In the genomic region with DNA sequence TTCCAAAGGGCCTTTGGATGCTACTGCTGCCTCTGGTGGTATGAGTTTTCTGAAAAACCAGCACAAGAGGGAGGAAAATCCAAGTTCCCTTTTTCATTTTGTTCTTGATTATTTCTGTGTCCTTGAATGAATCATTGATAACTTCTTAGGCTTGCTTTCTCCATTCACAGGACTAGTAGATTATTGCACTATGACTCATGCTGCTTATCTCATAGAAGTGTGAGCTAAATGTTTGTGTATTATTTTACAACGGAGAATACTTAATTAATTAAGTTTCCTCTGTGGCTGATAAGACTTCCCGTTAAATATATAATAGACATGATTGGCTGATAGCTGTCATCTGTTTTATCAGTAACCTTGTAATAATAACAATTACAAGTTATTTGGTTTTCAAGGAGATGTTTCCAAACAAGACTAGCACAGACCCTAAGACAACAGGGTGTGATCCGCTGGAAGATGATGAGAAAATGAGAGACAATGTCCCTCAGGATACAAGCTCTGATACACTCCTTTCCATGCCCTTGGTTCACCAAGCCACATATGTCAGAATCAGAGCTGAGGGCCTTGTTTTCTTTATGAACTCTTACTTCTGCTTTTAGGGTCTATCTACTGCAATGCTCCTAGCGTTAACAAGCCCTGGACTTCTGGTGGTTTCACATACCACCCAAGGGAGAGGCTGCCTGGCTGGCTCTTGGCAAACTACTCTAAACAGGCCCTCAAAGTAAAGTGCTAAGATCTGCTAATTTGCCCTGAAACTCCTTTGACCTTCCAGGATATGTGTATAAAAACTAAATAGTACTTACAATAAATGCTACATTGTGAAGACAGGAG, we compare ENCODE assay signal across 14 cellular contexts.
A peak's percentile ranks its signal among the peaks of the same experiment; 100 is the strongest.
DNase-seq lines count a peak whose midpoint lies in the region; ATAC-seq and TF ChIP-seq lines count a peak whose summit lies in the region.
"Had no signal": no experiment of that assay in that cellular context is flagged by ENCODE, and none has a peak within 500 bp of the region (broad histone marks: within the 10 kb centered on the region; RNA-seq: fewer than 3 reads in every experiment).

No MANE protein-coding gene starts in this region.

- intact Hi-C loops in PC-9 (cut with micrococcal nuclease; ENCODE audit: unreplicated experiment) (no loop called here), sciatic nerve (cut with DNase I) (no loop called here)

- H3K4me3 Mint-ChIP-seq in GM23338 (no peak overlapping the region), neural crest cell (peak overlapping the region; percentile 11)
- no peak overlapping the region for H3K4me3 Mint-ChIP-seq in activated T-cell treated with anti-CD3 and anti-CD28 coated beads, Interleukin-2, amount 50 U/mL, for 24 hours
- H3K4me3 Mint-ChIP-seq: dendritic cell treated with granulocyte-macrophage colony-stimulating factor and Interleukin-4, amounts not matched to agents 40 ng/mL and 50 ng/mL, for 4 days had no signal

- CTCF ChIA-PET in PC-9 (lab: Charles Lee): no interaction called here

- H4K20me1 ChIP-seq in GM23338 (replicated peaks; ENCODE audit: insufficient read depth): no peaks in the 10 kb centered on the region
- no peaks in the 10 kb centered on the region for H4K20me1 ChIP-seq in PC-9 (ENCODE audit: insufficient read depth)
- H4K20me1 ChIP-seq in fibroblast of lung (ENCODE audit: control insufficient read depth, extremely low read depth, insufficient read depth, low read length): no peaks in the 10 kb centered on the region

- H3K36me3 ChIP-seq in GM23338 (ENCODE audit: insufficient read depth) (no peaks in the 10 kb centered on the region), PC-9 (ENCODE audit: low read depth) (no peaks in the 10 kb centered on the region), fibroblast of lung (ENCODE audit: control insufficient read depth, insufficient read depth, low read length) (no peaks in the 10 kb centered on the region)
- H3K36me3 ChIP-seq: stomach had no signal

- H3K4me1 ChIP-seq in GM23338 (ENCODE audit: insufficient read depth) (peaks cover 5% of the 10 kb centered on the region; the same call in 1 of the 2 replicates), PC-9 (replicated peaks; ENCODE audit: insufficient read depth) (peaks cover 10% of the 10 kb centered on the region; the same call in 1 of the 2 replicates), fibroblast of lung (ENCODE audit: control insufficient read depth, extremely low read depth, insufficient read depth, low read length) (no peaks in the 10 kb centered on the region)

- no peak for ATAC-seq in GM23338
- no peak for ATAC-seq in HG03039 (IDR thresholded peaks at IDR 0.05; ENCODE audit: unreplicated experiment)
- ATAC-seq in sciatic nerve: no peak
- no peak for ATAC-seq in HG03378 (IDR thresholded peaks at IDR 0.05; ENCODE audit: unreplicated experiment)

- H3K27me3 ChIP-seq in GM23338 (ENCODE audit: insufficient read depth): no peaks in the 10 kb centered on the region
- no peaks in the 10 kb centered on the region for H3K27me3 ChIP-seq in PC-9 (ENCODE audit: insufficient read depth, low read depth)
- no peaks in the 10 kb centered on the region for H3K27me3 ChIP-seq in fibroblast of lung (ENCODE audit: control insufficient read depth, insufficient read depth, low read length)
- H3K27me3 ChIP-seq: stomach had no signal

- H3F3A ChIP-seq in GM23338 (replicated peaks; ENCODE audit: low read depth) (no peaks in the 10 kb centered on the region), PC-9 (ENCODE audit: insufficient read depth, low read depth) (0 out of 2 replicates have a peak, but pooled peaks cover 6% of the 10 kb centered on the region)

- H3K9me2 ChIP-seq in GM23338 (ENCODE audit: insufficient read depth) (peaks cover 3% of the 10 kb centered on the region; the same call in 1 of the 2 replicates), PC-9 (ENCODE audit: insufficient read depth) (no peaks in the 10 kb centered on the region)

- DNase-seq in GM23338 (ENCODE audit: low spot score): no peak
- DNase-seq in PC-9: peak in 1 of 2 experiments; percentile 54
- DNase-seq in fibroblast of lung (ENCODE audit: low read depth in 2 of 2): peak; percentile 21 to 24
- DNase-seq in neural crest cell (ENCODE audit: low read depth, low spot score): no peak
- no peak for DNase-seq in sciatic nerve (ENCODE audit: low spot score)
- DNase-seq in activated T-cell treated with anti-CD3 and anti-CD28 coated beads, Interleukin-2, amount 50 U/mL, for 24 hours: no peak
- DNase-seq: NCI-H1105; NCI-H510A; SHP77; stimulated activated CD4-positive, alpha-beta T cell treated with anti-CD3 and anti-CD28 coated beads, Interleukin-4, amount 100 ng/mL, for 24 hours; stomach had no signal

- H3K27me3 Mint-ChIP-seq in GM23338 (ENCODE audit: insufficient read depth, low read depth, poor library complexity) (no peaks in the 10 kb centered on the region), neural crest cell (ENCODE audit: low read depth) (no peaks in the 10 kb centered on the region)
- H3K27me3 Mint-ChIP-seq in activated T-cell treated with anti-CD3 and anti-CD28 coated beads, Interleukin-2, amount 50 U/mL, for 24 hours: no peaks in the 10 kb centered on the region
- H3K27me3 Mint-ChIP-seq: dendritic cell treated with granulocyte-macrophage colony-stimulating factor and Interleukin-4, amounts not matched to agents 40 ng/mL and 50 ng/mL, for 4 days had no signal

- H3K27ac ChIP-seq in GM23338 (ENCODE audit: low read depth) (no peak overlapping the region), PC-9 (no peak overlapping the region), fibroblast of lung (ENCODE audit: insufficient read depth, low read length) (no peak overlapping the region)

- H3K9me3 ChIP-seq in PC-9 (ENCODE audit: insufficient read depth, low read depth) (no peaks in the 10 kb centered on the region), fibroblast of lung (ENCODE audit: control insufficient read depth, insufficient read depth, low read depth, low read length) (no peaks in the 10 kb centered on the region)
- H3K9me3 ChIP-seq: stomach had no signal

- peak overlapping the region; percentile 40; the same call in 1 of the 2 replicates for H2AFZ ChIP-seq in GM23338
- no peak overlapping the region for H2AFZ ChIP-seq in PC-9
- H2AFZ ChIP-seq in fibroblast of lung (ENCODE audit: low read length): no peak overlapping the region

- H3K27ac Mint-ChIP-seq in GM23338 (peak overlapping the region; percentile 70; the same call in 1 of the 2 replicates), neural crest cell (ENCODE audit: unreplicated experiment) (peak overlapping the region; percentile 84)
- H3K27ac Mint-ChIP-seq in activated T-cell treated with anti-CD3 and anti-CD28 coated beads, Interleukin-2, amount 50 U/mL, for 24 hours: no peak overlapping the region
- H3K27ac Mint-ChIP-seq: dendritic cell treated with granulocyte-macrophage colony-stimulating factor and Interleukin-4, amounts not matched to agents 40 ng/mL and 50 ng/mL, for 4 days had no signal

- no TSS peak for BruUV-seq in PC-9 (replicated peaks; lab: Mats Ljungman, UMichigan)

- H3K36me3 Mint-ChIP-seq in GM23338 (ENCODE audit: low read depth) (no peaks in the 10 kb centered on the region), neural crest cell (ENCODE audit: low read depth) (no peaks in the 10 kb centered on the region)
- H3K36me3 Mint-ChIP-seq in activated T-cell treated with anti-CD3 and anti-CD28 coated beads, Interleukin-2, amount 50 U/mL, for 24 hours (ENCODE audit: low read depth): no peaks in the 10 kb centered on the region

- no peak overlapping the region for H3K4me3 ChIP-seq in GM23338
- no peak overlapping the region for H3K4me3 ChIP-seq in PC-9
- no peak overlapping the region for H3K4me3 ChIP-seq in fibroblast of lung (replicated peaks in 1 of 4; ENCODE audit: control extremely low read depth in 1 of 4, insufficient read depth in 1 of 4, low read depth in 3 of 4, low read length in 4 of 4)
- H3K4me3 ChIP-seq: stomach had no signal

- H3K4me2 ChIP-seq in GM23338: no peak overlapping the region
- 0 out of 2 replicates have a peak overlapping the region, but pooled peaks have one; percentile 2 for H3K4me2 ChIP-seq in PC-9
- H3K4me2 ChIP-seq in fibroblast of lung (ENCODE audit: extremely low read depth, insufficient read depth, low read length): no peak overlapping the region

- H3K9me3 Mint-ChIP-seq in GM23338: no peaks in the 10 kb centered on the region
- H3K9me3 Mint-ChIP-seq in neural crest cell: no peaks in the 10 kb centered on the region
- no peaks in the 10 kb centered on the region for H3K9me3 Mint-ChIP-seq in activated T-cell treated with anti-CD3 and anti-CD28 coated beads, Interleukin-2, amount 50 U/mL, for 24 hours

- POLR2A ChIA-PET in PC-9 (lab: Charles Lee; ENCODE audit: unreplicated experiment): interaction anchor here (0.5 kb wide), 1 partner anchor 1365 kb away, joined by 9 read pairs; no protein-coding TSS in a partner anchor

- no peaks in the 10 kb centered on the region for H3K79me2 ChIP-seq in GM23338 (replicated peaks; ENCODE audit: insufficient read depth)
- H3K79me2 ChIP-seq in PC-9 (ENCODE audit: low read depth): no peaks in the 10 kb centered on the region
- no peaks in the 10 kb centered on the region for H3K79me2 ChIP-seq in fibroblast of lung (ENCODE audit: control insufficient read depth, insufficient read depth, low read length)

- H3K4me1 Mint-ChIP-seq in GM23338: peaks cover 24% of the 10 kb centered on the region
- H3K4me1 Mint-ChIP-seq in neural crest cell: peaks cover 36% of the 10 kb centered on the region
- no peaks in the 10 kb centered on the region for H3K4me1 Mint-ChIP-seq in activated T-cell treated with anti-CD3 and anti-CD28 coated beads, Interleukin-2, amount 50 U/mL, for 24 hours (ENCODE audit: low read depth)

- TF ChIP-seq CTCF in GM23338 (conservative IDR thresholded peaks at IDR 0.05; ENCODE audit: low read depth in 2 of 2) (no peak; a peak in 1 of 4 replicates), PC-9 (conservative IDR thresholded peaks at IDR 0.05) (no peak), fibroblast of lung (conservative IDR thresholded peaks at IDR 0.05 in 1 of 2, IDR thresholded peaks at IDR 0.05 in 1 of 2; ENCODE audit: low read depth in 1 of 2, low read length in 2 of 2) (no peak), neural crest cell (conservative IDR thresholded peaks at IDR 0.05) (no peak)

- no peak overlapping the region for H3K9ac ChIP-seq in fibroblast of lung (ENCODE audit: insufficient read depth, low read length)

TF ChIP-seq in GM23338, 12 proteins besides CTCF, POLR2A, EP300 and RAD21 (continues in another document):
- TF ChIP-seq CREB1 (CRISPR knock-in tag; IDR thresholded peaks at IDR 0.05; ENCODE audit: low read depth) (no peak), ZNF114 (CRISPR knock-in tag; IDR thresholded peaks at IDR 0.05) (no peak), POLR2AphosphoS5 (IDR thresholded peaks at IDR 0.05; ENCODE audit: low read depth) (no peak), NANOG (IDR thresholded peaks at IDR 0.05; ENCODE audit: borderline replicate concordance) (no peak)

Comparison
In these comparisons a context has a peak if more than half of its experiments do, and no peak if none do; other contexts are left out.
1. DNase-seq: peak in fibroblast of lung (2 of 2); none in GM23338 (single experiment), neural crest cell (single experiment), sciatic nerve (single experiment) and activated T-cell treated with anti-CD3 and anti-CD28 coated beads, Interleukin-2, amount 50 U/mL, for 24 hours (single experiment).